In genomic region chr14:81264011-81264410, GRCh38 we compare ENCODE assay signal across 28 cellular contexts. TPM values are rescaled to one million over a fixed set of nuclear protein-coding genes. Genes with fewer than 3 reads are reported as not detected.
A peak's percentile ranks its signal among the peaks of the same experiment; 100 is the strongest.
DNase-seq lines count a peak whose midpoint lies in the region; ATAC-seq and TF ChIP-seq lines count a peak whose summit lies in the region.
"Had no signal": no experiment of that assay in that cellular context is flagged by ENCODE, and none has a peak within 500 bp of the region (broad histone marks: within the 10 kb centered on the region; RNA-seq: fewer than 3 reads in every experiment).

No MANE protein-coding gene starts in this region.

- H3K36me3 ChIP-seq in body of pancreas (replicated peaks in 1 of 2; ENCODE audit: insufficient read depth in 1 of 2, low read depth in 2 of 2) = no peaks in the 10 kb centered on the region
- H3K36me3 ChIP-seq: BLaER1 treated with 17β-estradiol and CSF1 and Interleukin-3, amounts not matched to agents 10 nM and 100 nM had no signal

- H3K4me3 ChIP-seq in body of pancreas = no peak overlapping the region
- H3K4me3 ChIP-seq: BLaER1 treated with 17β-estradiol and CSF1 and Interleukin-3, amounts not matched to agents 10 nM and 100 nM; GM12878 had no signal

- peaks cover 14% of the 10 kb centered on the region for H3K27me3 Mint-ChIP-seq in glutamatergic neuron (ENCODE audit: unreplicated experiment)
- no peaks in the 10 kb centered on the region for H3K27me3 Mint-ChIP-seq in type B pancreatic cell

- WGBS in body of pancreas, 2 donors = 44 to 49% methylated on average over 2 of the region's 2 CpGs

- peaks cover 19% of the 10 kb centered on the region for H3K36me3 Mint-ChIP-seq in glutamatergic neuron (ENCODE audit: unreplicated experiment)
- H3K36me3 Mint-ChIP-seq in type B pancreatic cell = peaks cover 17% of the 10 kb centered on the region
- H3K36me3 Mint-ChIP-seq: CD4-positive, alpha-beta memory T cell had no signal

- H3K4me3 Mint-ChIP-seq in glutamatergic neuron (ENCODE audit: unreplicated experiment) (no peak overlapping the region), type B pancreatic cell (no peak overlapping the region)
- H3K4me3 Mint-ChIP-seq: CD4-positive, alpha-beta memory T cell; IgD-negative memory B cell had no signal

- H3K27ac ChIP-seq in body of pancreas = no peak overlapping the region
- H3K27ac ChIP-seq: 22Rv1; BLaER1 treated with 17β-estradiol and CSF1 and Interleukin-3, amounts not matched to agents 10 nM and 100 nM had no signal

- DNase-seq in NCI-H1417 (lab: John Stamatoyannopoulos, UW) (peak in 2 of 3 experiments; percentile 13 to 66), NCI-H1417 treated with DMSO at 0.1 percent for 48 hours (lab: John Stamatoyannopoulos, UW) (no peak), NCI-H2227 treated with DMSO at 0.1 percent for 48 hours (lab: John Stamatoyannopoulos, UW) (peak; percentile 40), glutamatergic neuron (no peak), type B pancreatic cell (ENCODE audit: extremely low spot score, unreplicated experiment) (no peak), NCI-H446 treated with DMSO at 0.1 percent for 48 hours (lab: John Stamatoyannopoulos, UW) (no peak), NCI-H1694 (lab: John Stamatoyannopoulos, UW) (no peak), body of pancreas (no peak)
- DNase-seq: ACHN; Caco-2; CD4-positive, alpha-beta memory T cell; DMS 273 treated with DMSO at 0.1 percent for 48 hours; DMS79 treated with DMSO at 0.1 percent for 48 hours; GOT3; NCI-H1048; NCI-H1436 treated with DMSO at 0.1 percent for 48 hours; NCI-H2081; NCI-H2171; NCI-H446; NCI-H526 treated with DMSO at 0.1 percent for 48 hours; NK-92 treated with Interleukin-12 subunit alpha and Interleukin-12 subunit beta, amount 100 ng/mL, for 24 hours; SIG-M5 had no signal

- no peaks in the 10 kb centered on the region for H3K27me3 ChIP-seq in body of pancreas
- H3K27me3 ChIP-seq: BLaER1 treated with 17β-estradiol and CSF1 and Interleukin-3, amounts not matched to agents 10 nM and 100 nM had no signal

- no peak for TF ChIP-seq CTCF in glutamatergic neuron (IDR thresholded peaks at IDR 0.05; ENCODE audit: partially characterized antibody, unreplicated experiment)
- no peak for TF ChIP-seq CTCF in type B pancreatic cell (conservative IDR thresholded peaks at IDR 0.05)
- TF ChIP-seq CTCF in body of pancreas (IDR thresholded peaks at IDR 0.05) = no peak

- no peak for ATAC-seq in body of pancreas
- ATAC-seq: GM12878, Panc1, SK-N-SH treated with all-trans-retinoic acid at 6 μM for 48 hours had no signal

- TF ChIP-seq POLR2A in body of pancreas (IDR thresholded peaks at IDR 0.05) = no peak

- H3K4me1 ChIP-seq in body of pancreas = no peaks in the 10 kb centered on the region

- H3K4me1 Mint-ChIP-seq in glutamatergic neuron (ENCODE audit: low read depth, unreplicated experiment) (peaks cover 13% of the 10 kb centered on the region), type B pancreatic cell (ENCODE audit: unreplicated experiment) (peaks cover 8% of the 10 kb centered on the region)
- H3K4me1 Mint-ChIP-seq: IgD-negative memory B cell had no signal

- H3K27ac Mint-ChIP-seq in glutamatergic neuron (ENCODE audit: unreplicated experiment) (peak overlapping the region; percentile 7), type B pancreatic cell (peak overlapping the region; percentile 27)
- H3K27ac Mint-ChIP-seq: CD4-positive, alpha-beta memory T cell; IgD-negative memory B cell had no signal

- H3K9me3 Mint-ChIP-seq in glutamatergic neuron (ENCODE audit: unreplicated experiment) (no peaks in the 10 kb centered on the region), type B pancreatic cell (no peaks in the 10 kb centered on the region)
- H3K9me3 Mint-ChIP-seq: CD4-positive, alpha-beta memory T cell had no signal

- H3K9me3 ChIP-seq in body of pancreas = no peaks in the 10 kb centered on the region
- H3K9me3 ChIP-seq: BLaER1 treated with 17β-estradiol and CSF1 and Interleukin-3, amounts not matched to agents 10 nM and 100 nM; Caco-2 had no signal

- intact Hi-C loops in body of pancreas (cut with DNase I) = no loop called here

RNA-seq across cellular contexts. Expression of gene GTF2A1, which starts 43.3 kb away (rescaled TPM):
- total RNA-seq in glutamatergic neuron (ENCODE audit: unreplicated experiment) (62.3 TPM), type B pancreatic cell (ENCODE audit: low replicate concordance) (31.4 and 40.9 TPM in 2 replicates), body of pancreas (1 to 10 TPM; 4.0 to 9.3 TPM)

Comparison
In these comparisons a context has a peak if more than half of its experiments do, and no peak if none do; other contexts are left out.
1. DNase-seq: peak in NCI-H1417 (2 of 3) and NCI-H2227 treated with DMSO at 0.1 percent for 48 hours (single experiment); none in NCI-H1417 treated with DMSO at 0.1 percent for 48 hours (single experiment), glutamatergic neuron (single experiment), type B pancreatic cell (single experiment), NCI-H446 treated with DMSO at 0.1 percent for 48 hours (single experiment), NCI-H1694 (single experiment) and body of pancreas (0 of 4).